ENCODE assay signal across 1 cellular context in the genomic region with DNA sequence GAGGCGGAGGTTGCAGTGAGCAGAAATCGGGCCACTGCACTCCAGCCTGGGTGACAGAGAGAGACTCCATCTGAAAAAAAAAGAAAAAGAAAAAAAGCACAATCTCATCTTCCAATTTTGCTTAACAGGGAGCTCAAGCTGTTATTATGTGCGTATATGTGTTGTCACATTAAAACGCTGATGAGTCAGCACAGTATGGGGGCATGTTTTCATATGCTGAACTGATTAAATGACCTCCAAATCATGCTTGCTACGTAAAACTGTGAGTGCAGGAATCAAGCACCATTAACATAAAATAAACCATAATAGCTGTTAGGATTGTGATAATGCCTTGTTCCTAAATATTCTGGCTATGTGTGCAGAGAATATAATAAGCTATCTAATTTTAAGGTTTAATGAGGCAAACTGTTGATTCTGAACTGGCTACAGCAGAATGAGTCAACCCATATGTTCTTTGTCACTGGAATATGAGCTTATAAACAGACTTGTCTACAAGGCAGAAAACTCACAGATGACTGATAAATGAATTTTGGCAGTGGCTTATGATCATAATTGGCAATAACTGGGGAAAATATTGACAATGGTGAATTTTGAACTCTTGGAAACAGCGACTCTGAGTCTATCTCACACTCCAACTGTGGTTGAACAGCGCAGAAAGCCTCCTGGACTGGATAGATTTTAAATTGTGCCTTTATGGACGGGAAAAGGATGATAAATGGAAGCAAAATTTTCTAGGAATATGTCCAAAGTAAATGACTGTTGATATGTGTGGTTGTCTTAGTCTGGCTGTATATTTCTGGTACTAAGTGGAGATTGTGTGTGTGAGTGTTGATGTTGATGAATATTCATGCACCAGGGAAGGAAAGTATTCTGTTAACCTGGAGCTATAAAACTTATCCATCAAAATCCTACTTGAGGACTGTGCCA.
TF ChIP-seq lines count a peak whose summit lies in the region.

No MANE protein-coding gene starts in this region.

TF ChIP-seq in HEK293, 187 proteins besides CTCF, POLR2A, EP300 and RAD21 (continued from another document):
- TF ChIP-seq SETDB1 (IDR thresholded peaks at IDR 0.05; ENCODE audit: insufficient read length, low read length) = no peak
- peak; percentile 29; the same call in 1 of the 2 replicates for TF ChIP-seq GLIS1 (tag by site-specific recombination; IDR thresholded peaks at IDR 0.05)
- TF ChIP-seq, protein P1, sequence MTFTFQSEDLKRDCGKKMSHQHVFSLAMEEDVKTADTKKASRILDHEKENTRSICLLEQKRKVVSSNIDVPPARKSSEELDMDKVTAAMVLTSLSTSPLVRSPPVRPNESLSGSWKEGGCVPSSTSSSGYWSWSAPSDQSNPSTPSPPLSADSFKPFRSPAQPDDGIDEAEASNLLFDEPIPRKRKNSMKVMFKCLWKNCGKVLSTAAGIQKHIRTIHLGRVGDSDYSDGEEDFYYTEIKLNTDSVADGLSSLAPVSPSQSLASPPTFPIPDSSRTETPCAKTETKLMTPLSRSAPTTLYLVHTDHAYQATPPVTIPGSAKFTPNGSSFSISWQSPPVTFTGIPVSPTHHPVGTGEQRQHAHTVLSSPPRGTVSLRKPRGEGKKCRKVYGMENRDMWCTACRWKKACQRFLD (tag by site-specific recombination; IDR thresholded peaks at IDR 0.05) = no peak
- TF ChIP-seq ZNF639 (tag by site-specific recombination; IDR thresholded peaks at IDR 0.05) = no peak
- no peak for TF ChIP-seq ZNF266 (tag by site-specific recombination; IDR thresholded peaks at IDR 0.05; ENCODE audit: low read depth)
- TF ChIP-seq MEIS1 (CRISPR knock-in tag; IDR thresholded peaks at IDR 0.05; ENCODE audit: borderline replicate concordance) = no peak
- no peak for TF ChIP-seq ZNF433 (tag by site-specific recombination; IDR thresholded peaks at IDR 0.05; ENCODE audit: low read depth)
- TF ChIP-seq PBX3 (CRISPR knock-in tag; IDR thresholded peaks at IDR 0.05) = no peak
- no peak for TF ChIP-seq ZNF791 (tag by site-specific recombination; IDR thresholded peaks at IDR 0.05)
- peak; percentile 50; the same call in 1 of the 2 replicates for TF ChIP-seq SCRT2 (tag by site-specific recombination; IDR thresholded peaks at IDR 0.05)
- TF ChIP-seq FEZF1 (tag by site-specific recombination; IDR thresholded peaks at IDR 0.05) = peak; percentile 33; the same call in 1 of the 2 replicates
- TF ChIP-seq, protein P2, sequence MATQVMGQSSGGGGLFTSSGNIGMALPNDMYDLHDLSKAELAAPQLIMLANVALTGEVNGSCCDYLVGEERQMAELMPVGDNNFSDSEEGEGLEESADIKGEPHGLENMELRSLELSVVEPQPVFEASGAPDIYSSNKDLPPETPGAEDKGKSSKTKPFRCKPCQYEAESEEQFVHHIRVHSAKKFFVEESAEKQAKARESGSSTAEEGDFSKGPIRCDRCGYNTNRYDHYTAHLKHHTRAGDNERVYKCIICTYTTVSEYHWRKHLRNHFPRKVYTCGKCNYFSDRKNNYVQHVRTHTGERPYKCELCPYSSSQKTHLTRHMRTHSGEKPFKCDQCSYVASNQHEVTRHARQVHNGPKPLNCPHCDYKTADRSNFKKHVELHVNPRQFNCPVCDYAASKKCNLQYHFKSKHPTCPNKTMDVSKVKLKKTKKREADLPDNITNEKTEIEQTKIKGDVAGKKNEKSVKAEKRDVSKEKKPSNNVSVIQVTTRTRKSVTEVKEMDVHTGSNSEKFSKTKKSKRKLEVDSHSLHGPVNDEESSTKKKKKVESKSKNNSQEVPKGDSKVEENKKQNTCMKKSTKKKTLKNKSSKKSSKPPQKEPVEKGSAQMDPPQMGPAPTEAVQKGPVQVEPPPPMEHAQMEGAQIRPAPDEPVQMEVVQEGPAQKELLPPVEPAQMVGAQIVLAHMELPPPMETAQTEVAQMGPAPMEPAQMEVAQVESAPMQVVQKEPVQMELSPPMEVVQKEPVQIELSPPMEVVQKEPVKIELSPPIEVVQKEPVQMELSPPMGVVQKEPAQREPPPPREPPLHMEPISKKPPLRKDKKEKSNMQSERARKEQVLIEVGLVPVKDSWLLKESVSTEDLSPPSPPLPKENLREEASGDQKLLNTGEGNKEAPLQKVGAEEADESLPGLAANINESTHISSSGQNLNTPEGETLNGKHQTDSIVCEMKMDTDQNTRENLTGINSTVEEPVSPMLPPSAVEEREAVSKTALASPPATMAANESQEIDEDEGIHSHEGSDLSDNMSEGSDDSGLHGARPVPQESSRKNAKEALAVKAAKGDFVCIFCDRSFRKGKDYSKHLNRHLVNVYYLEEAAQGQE (tag by site-specific recombination; IDR thresholded peaks at IDR 0.05) = no peak
- no peak for TF ChIP-seq ZNF677 (tag by site-specific recombination; IDR thresholded peaks at IDR 0.05)
- TF ChIP-seq PRDM1 (tag by site-specific recombination; IDR thresholded peaks at IDR 0.05) = no peak
- TF ChIP-seq GFI1B (tag by site-specific recombination; IDR thresholded peaks at IDR 0.05) = peak; percentile 28; the same call in 1 of the 2 replicates
- no peak for TF ChIP-seq ZNF239 (tag by site-specific recombination; IDR thresholded peaks at IDR 0.05)
- TF ChIP-seq ZBTB21 (tag by site-specific recombination; IDR thresholded peaks at IDR 0.05) = no peak
- TF ChIP-seq ZNF785 (tag by site-specific recombination; IDR thresholded peaks at IDR 0.05) = no peak
- TF ChIP-seq ZNF768 (tag by site-specific recombination; IDR thresholded peaks at IDR 0.05) = no peak
- TF ChIP-seq ZSCAN4 (tag by site-specific recombination; IDR thresholded peaks at IDR 0.05) = no peak
- no peak for TF ChIP-seq ZNF580 (tag by site-specific recombination; IDR thresholded peaks at IDR 0.05)
- no peak for TF ChIP-seq ZNF354C (tag by site-specific recombination; IDR thresholded peaks at IDR 0.05; ENCODE audit: borderline replicate concordance, low read depth)
- no peak for TF ChIP-seq OVOL3 (tag by site-specific recombination; IDR thresholded peaks at IDR 0.05)
- no peak for TF ChIP-seq ZNF112 (tag by site-specific recombination; IDR thresholded peaks at IDR 0.05)
